ENCODE assay signal across 25 cellular contexts in the genomic region with DNA sequence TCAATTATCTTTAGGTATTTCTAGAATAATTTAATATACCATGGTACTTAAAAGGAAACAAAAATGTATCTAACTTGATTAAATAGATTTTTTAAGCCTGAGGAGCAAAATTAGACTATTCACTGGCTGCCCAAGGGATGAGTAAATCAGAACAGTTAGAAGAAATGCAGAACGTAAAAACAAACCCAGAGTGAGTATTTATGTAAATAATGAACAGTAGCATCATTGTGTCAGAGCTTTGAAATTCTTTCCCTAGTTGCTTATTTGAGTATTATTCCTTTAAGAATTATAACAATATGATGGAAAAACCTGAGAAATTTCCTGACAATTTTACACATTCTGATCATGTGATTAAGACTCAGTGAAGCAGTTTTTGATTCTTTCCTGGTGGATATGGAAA.
"Had no signal": no experiment of that assay in that cellular context is flagged by ENCODE, and none has a peak within 500 bp of the region (broad histone marks: within the 10 kb centered on the region; RNA-seq: fewer than 3 reads in every experiment).

No MANE protein-coding gene starts in this region.

- H3K36me3 ChIP-seq: colonic mucosa, gastrocnemius medialis, heart left ventricle, left lung, sigmoid colon, spleen had no signal

- H3K4me3 Mint-ChIP-seq: activated B cell treated with CpG ODN at 0.5 μM for 24 hours; activated CD4-positive, alpha-beta memory T cell treated with anti-CD3 and anti-CD28 coated beads for 36 hours; activated CD8-positive, alpha-beta memory T cell treated with anti-CD3 and anti-CD28 coated beads, Interleukin-2, amount 10 ng/mL, durations not matched to agents 7 days and 5 days; activated naive CD8-positive, alpha-beta T cell treated with anti-CD3 and anti-CD28 coated beads for 36 hours; brain; endodermal cell; nephron; stimulated activated memory B cell treated with anti-CD40 and anti-IgM and Interleukin-4, amounts not matched to agents 10 μg/mL and 1 μg/mL and 100 μg/mL, for 72 hours; type B pancreatic cell had no signal

- H3K9me3 ChIP-seq: colonic mucosa, gastrocnemius medialis, sigmoid colon, testis had no signal

- H3K4me1 Mint-ChIP-seq: activated B cell treated with CpG ODN at 0.5 μM for 24 hours; activated CD8-positive, alpha-beta memory T cell treated with anti-CD3 and anti-CD28 coated beads, Interleukin-2, amount 10 ng/mL, durations not matched to agents 7 days and 5 days; activated naive CD8-positive, alpha-beta T cell treated with anti-CD3 and anti-CD28 coated beads for 36 hours; brain; endodermal cell; nephron; stimulated activated memory B cell treated with anti-CD40 and anti-IgM and Interleukin-4, amounts not matched to agents 10 μg/mL and 1 μg/mL and 100 μg/mL, for 72 hours had no signal

- H3K27me3 ChIP-seq: colonic mucosa, gastrocnemius medialis, heart left ventricle, left lung, sigmoid colon, spleen, testis had no signal

- H3K9me3 Mint-ChIP-seq: endodermal cell, type B pancreatic cell had no signal

- H3K4me1 ChIP-seq: colonic mucosa, heart left ventricle, left lung, spleen, testis had no signal

- H3K4me3 ChIP-seq: colonic mucosa, gastrocnemius medialis, heart left ventricle, left lung, sigmoid colon, spleen, testis had no signal

- H3K27ac Mint-ChIP-seq: activated B cell treated with CpG ODN at 0.5 μM for 24 hours; activated CD4-positive, alpha-beta memory T cell treated with anti-CD3 and anti-CD28 coated beads for 36 hours; activated CD8-positive, alpha-beta memory T cell treated with anti-CD3 and anti-CD28 coated beads, Interleukin-2, amount 10 ng/mL, durations not matched to agents 7 days and 5 days; activated naive CD8-positive, alpha-beta T cell treated with anti-CD3 and anti-CD28 coated beads for 36 hours; brain; endodermal cell; nephron; stimulated activated memory B cell treated with anti-CD40 and anti-IgM and Interleukin-4, amounts not matched to agents 10 μg/mL and 1 μg/mL and 100 μg/mL, for 72 hours; type B pancreatic cell had no signal

- DNase-seq: activated B cell treated with CpG ODN at 0.5 μM for 24 hours; activated CD4-positive, alpha-beta memory T cell treated with anti-CD3 and anti-CD28 coated beads for 36 hours; activated CD4-positive, alpha-beta T cell treated with anti-CD3 and anti-CD28 coated beads for 4 hours; activated CD8-positive, alpha-beta memory T cell treated with anti-CD3 and anti-CD28 coated beads, Interleukin-2, amount 10 ng/mL, durations not matched to agents 7 days and 5 days; activated naive CD4-positive, alpha-beta T cell; activated naive CD8-positive, alpha-beta T cell treated with anti-CD3 and anti-CD28 coated beads for 36 hours; amygdala; caudate nucleus; colonic mucosa; endodermal cell; gastrocnemius medialis; heart left ventricle; left lung; midbrain; nucleus accumbens; posterior cingulate gyrus; sigmoid colon; spleen; stimulated activated CD4-positive, alpha-beta T cell treated with anti-CD3 and anti-CD28 coated beads, Interleukin-4, amount 100 ng/mL, for 4 hours; testis had no signal

- H3K27me3 Mint-ChIP-seq: activated B cell treated with CpG ODN at 0.5 μM for 24 hours; activated CD4-positive, alpha-beta memory T cell treated with anti-CD3 and anti-CD28 coated beads for 36 hours; activated CD8-positive, alpha-beta memory T cell treated with anti-CD3 and anti-CD28 coated beads, Interleukin-2, amount 10 ng/mL, durations not matched to agents 7 days and 5 days; activated naive CD8-positive, alpha-beta T cell treated with anti-CD3 and anti-CD28 coated beads for 36 hours; brain; stimulated activated memory B cell treated with anti-CD40 and anti-IgM and Interleukin-4, amounts not matched to agents 10 μg/mL and 1 μg/mL and 100 μg/mL, for 72 hours; type B pancreatic cell had no signal

- H3K27ac ChIP-seq: colonic mucosa, epithelial cell of prostate, gastrocnemius medialis, heart left ventricle, left lung, sigmoid colon, spleen, testis had no signal

- ATAC-seq: activated CD8-positive, alpha-beta memory T cell treated with anti-CD3 and anti-CD28 coated beads, Interleukin-2, amount 10 ng/mL, durations not matched to agents 7 days and 5 days; gastrocnemius medialis; heart left ventricle; left lung; stimulated activated memory B cell treated with anti-CD40 and anti-IgM and Interleukin-4, amounts not matched to agents 10 μg/mL and 1 μg/mL and 100 μg/mL, for 72 hours had no signal
